ENCODE assay signal across 11 cellular contexts in genomic region chr2:54386993-54387590, GRCh38.
DNase-seq lines count a peak whose midpoint lies in the region; ATAC-seq and FAIRE-seq lines count a peak whose summit lies in the region.
"Had no signal": no experiment of that assay in that cellular context is flagged by ENCODE, and none has a peak within 500 bp of the region (broad histone marks: within the 10 kb centered on the region; RNA-seq: fewer than 3 reads in every experiment).

No MANE protein-coding gene starts in this region.

- peak; percentile 55 for FAIRE-seq in endometrium (lab: Jason Lieb, UNC)
- FAIRE-seq: A204.1 had no signal

- intact Hi-C loops in Right ventricle myocardium inferior (cut with DNase I): no loop called here
- intact Hi-C loops in cardiac septum (cut with DNase I): no loop called here

- ATAC-seq in Right ventricle myocardium inferior: peak; percentile 88
- ATAC-seq: SK-N-SH treated with all-trans-retinoic acid at 6 μM for 48 hours had no signal

- DNase-seq in Right ventricle myocardium inferior (ENCODE audit: missing footprints) (peak; percentile 68), cardiac septum (ENCODE audit: low spot score) (no peak), myocyte (ENCODE audit: low read depth) (peak; percentile 74), NCI-H128 (lab: John Stamatoyannopoulos, UW; ENCODE audit: unreplicated experiment) (no peak), dedifferentiated amniotic fluid mesenchymal stem cell (ENCODE audit: extremely low spot score) (no peak), activated T-cell treated with anti-CD3 and anti-CD28 coated beads for 4 hours (no peak)
- DNase-seq in activated CD4-positive, alpha-beta T cell treated with anti-CD3 and anti-CD28 coated beads, Interleukin-2, amount 50 U/mL, for 48 hours: no peak
- DNase-seq: NCI-H526 treated with DMSO at 0.1 percent for 48 hours had no signal

Comparison
In these comparisons a context has a peak if more than half of its experiments do, and no peak if none do; other contexts are left out.
1. DNase-seq: peak in Right ventricle myocardium inferior (single experiment) and myocyte (single experiment); none in cardiac septum (single experiment), NCI-H128 (single experiment), dedifferentiated amniotic fluid mesenchymal stem cell (single experiment), activated T-cell treated with anti-CD3 and anti-CD28 coated beads for 4 hours (single experiment) and activated CD4-positive, alpha-beta T cell treated with anti-CD3 and anti-CD28 coated beads, Interleukin-2, amount 50 U/mL, for 48 hours (0 of 2).